In the genomic region with DNA sequence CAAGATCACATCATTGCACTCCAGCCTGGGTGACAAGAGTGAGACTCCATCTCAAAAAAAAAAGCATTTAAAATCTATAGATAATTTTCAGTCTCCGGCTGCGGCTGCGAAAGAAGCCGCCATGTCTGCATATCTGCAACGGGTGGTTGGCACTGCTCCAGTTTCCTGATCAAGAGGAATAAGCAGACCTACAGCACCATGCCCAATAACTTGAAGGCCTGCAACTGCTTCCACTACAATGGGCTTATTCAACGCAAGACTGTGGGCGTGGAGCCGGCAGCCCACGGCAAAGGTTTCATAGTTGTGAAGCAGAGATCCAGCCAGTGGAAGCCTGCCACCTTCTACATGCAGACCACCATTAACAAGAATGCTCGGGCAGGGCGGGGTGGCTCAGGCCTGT, we compare ENCODE assay signal across 21 cellular contexts. TPM values are rescaled to one million over a fixed set of nuclear protein-coding genes. Genes with fewer than 3 reads are reported as not detected.
DNase-seq lines count a peak whose midpoint lies in the region; TF ChIP-seq lines count a peak whose summit lies in the region.
"Had no signal": no experiment of that assay in that cellular context is flagged by ENCODE, and none has a peak within 500 bp of the region (broad histone marks: within the 10 kb centered on the region; RNA-seq: fewer than 3 reads in every experiment).

No MANE protein-coding gene starts in this region.

- H3K27me3 ChIP-seq in PC-9 (ENCODE audit: insufficient read depth, low read depth) (no peaks in the 10 kb centered on the region), stomach (no peaks in the 10 kb centered on the region)

- H3K4me2 ChIP-seq in PC-9, result no peak overlapping the region

- POLR2A ChIA-PET in PC-9 (lab: Charles Lee; ENCODE audit: unreplicated experiment), result interaction anchor here (0.7 kb wide), 1 partner anchor 236 kb away, joined by 4 read pairs; no protein-coding TSS in a partner anchor

- TF ChIP-seq POLR2A in stomach (IDR thresholded peaks at IDR 0.05), result no peak

- peaks cover 42% of the 10 kb centered on the region for H3K79me2 ChIP-seq in PC-9 (ENCODE audit: low read depth)

- H3K27ac Mint-ChIP-seq in activated T-cell treated with anti-CD3 and anti-CD28 coated beads, Interleukin-2, amount 50 U/mL, for 24 hours, result no peak overlapping the region
- H3K27ac Mint-ChIP-seq: CD14-positive monocyte; CD8-positive, alpha-beta memory T cell had no signal

- H3K27ac ChIP-seq in PC-9, result peak overlapping the region; percentile 74
- no peak overlapping the region for H3K27ac ChIP-seq in stomach
- H3K27ac ChIP-seq: RWPE1, SK-N-MC had no signal

- BruUV-seq in PC-9 (replicated peaks; lab: Mats Ljungman, UMichigan), result no TSS peak

- no peaks in the 10 kb centered on the region for H3K9me2 ChIP-seq in PC-9 (ENCODE audit: insufficient read depth)

- H3K36me3 Mint-ChIP-seq in activated T-cell treated with anti-CD3 and anti-CD28 coated beads, Interleukin-2, amount 50 U/mL, for 24 hours (ENCODE audit: low read depth), result no peaks in the 10 kb centered on the region
- H3K36me3 Mint-ChIP-seq: CD14-positive monocyte; CD8-positive, alpha-beta memory T cell had no signal

- TF ChIP-seq EP300 in stomach (IDR thresholded peaks at IDR 0.05), result no peak

- CTCF ChIA-PET in PC-9 (lab: Charles Lee), result no interaction called here

- no peak overlapping the region for H2AFZ ChIP-seq in PC-9

- WGBS in stomach, 5 donors, result 39 to 76% (median 62%) methylated on average over 9 to 11 of the region's 11 CpGs

- H4K20me1 ChIP-seq in PC-9 (ENCODE audit: insufficient read depth), result no peaks in the 10 kb centered on the region

- H3K27me3 Mint-ChIP-seq in activated T-cell treated with anti-CD3 and anti-CD28 coated beads, Interleukin-2, amount 50 U/mL, for 24 hours, result no peaks in the 10 kb centered on the region
- H3K27me3 Mint-ChIP-seq: CD8-positive, alpha-beta memory T cell had no signal

- H3K9me3 Mint-ChIP-seq in activated T-cell treated with anti-CD3 and anti-CD28 coated beads, Interleukin-2, amount 50 U/mL, for 24 hours, result no peaks in the 10 kb centered on the region
- H3K9me3 Mint-ChIP-seq: CD8-positive, alpha-beta memory T cell had no signal

- intact Hi-C loops in PC-9 (cut with micrococcal nuclease; ENCODE audit: unreplicated experiment) (no loop called here), stomach (cut with DNase I; ENCODE audit: low total_unique reads) (no loop called here)

- peaks cover 9% of the 10 kb centered on the region for H3K4me1 Mint-ChIP-seq in activated T-cell treated with anti-CD3 and anti-CD28 coated beads, Interleukin-2, amount 50 U/mL, for 24 hours (ENCODE audit: low read depth)

- H3K9me3 ChIP-seq in PC-9 (ENCODE audit: insufficient read depth, low read depth) (peaks cover 5% of the 10 kb centered on the region; the same call in 1 of the 2 replicates), stomach (no peaks in the 10 kb centered on the region)

- no peak overlapping the region for H3K4me3 Mint-ChIP-seq in activated T-cell treated with anti-CD3 and anti-CD28 coated beads, Interleukin-2, amount 50 U/mL, for 24 hours
- H3K4me3 Mint-ChIP-seq: CD14-positive monocyte; CD8-positive, alpha-beta memory T cell had no signal

- H3K4me3 ChIP-seq in PC-9 (no peak overlapping the region), stomach (no peak overlapping the region)
- H3K4me3 ChIP-seq: SK-N-MC had no signal

- H3K36me3 ChIP-seq in PC-9 (ENCODE audit: low read depth) (peaks cover 15% of the 10 kb centered on the region), stomach (no peaks in the 10 kb centered on the region)

- DNase-seq in COLO829 (ENCODE audit: low spot score) (peak; percentile 73), PC-9 (no peak), epidermal melanocyte (ENCODE audit: insufficient read length, low spot score) (peak; percentile 25), stomach (peak; percentile 50), amygdala (lab: John Stamatoyannopoulos, UW) (no peak), MV-4-11 (lab: John Stamatoyannopoulos, UW) (no peak)
- DNase-seq in activated T-cell treated with anti-CD3 and anti-CD28 coated beads, Interleukin-2, amount 50 U/mL, for 24 hours, result no peak
- DNase-seq: CD8-positive, alpha-beta memory T cell; DMS153; Kasumi-1; NCI-H1105 treated with DMSO at 0.1 percent for 48 hours; NCI-H146; NCI-H1930; NCI-H2107; NCI-H446; NCI-H524 treated with DMSO at 0.1 percent for 48 hours; NCI-H774; SHP77 treated with DMSO at 0.1 percent for 48 hours had no signal

- peaks cover 75% of the 10 kb centered on the region for H3F3A ChIP-seq in PC-9 (ENCODE audit: insufficient read depth, low read depth)

- H3K4me1 ChIP-seq in PC-9 (replicated peaks; ENCODE audit: insufficient read depth) (peaks cover 42% of the 10 kb centered on the region), stomach (peaks cover 0 to 25% (median 0%) of the 10 kb centered on the region in 4 donors)

- TF ChIP-seq CTCF in PC-9 (conservative IDR thresholded peaks at IDR 0.05) (no peak), stomach (IDR thresholded peaks at IDR 0.05) (no peak)

RNA-seq across cellular contexts. Expression of gene EID3, which starts 30.6 kb away (rescaled TPM):
- total RNA-seq in PC-9 (2021) (42.4 and 47.4 TPM in 2 replicates), stomach (10 to 100 TPM; 14.7 to 78.1 (median 26.7) TPM)
- 1 to 10 TPM; 1.6 to 2.6 (median 2.3) TPM for polyA plus RNA-seq in stomach

RNA-seq across cellular contexts. Expression of gene TXNRD1, which starts 57.4 kb away (rescaled TPM):
- total RNA-seq in PC-9 (2021) (1,205 and 1,250 TPM in 2 replicates), stomach (100 to 1,000 TPM in 2 of 5 donors, 10 to 100 TPM in 3; 61.8 to 208 (median 89.5) TPM)
- 10 to 100 TPM; 19.4 to 64.3 (median 54.2) TPM for polyA plus RNA-seq in stomach

Comparison
In these comparisons a context has a peak if more than half of its experiments do, and no peak if none do; other contexts are left out.
1. DNase-seq: peak in COLO829 (single experiment), epidermal melanocyte (single experiment) and stomach (single experiment); none in PC-9 (0 of 2), amygdala (0 of 56), MV-4-11 (single experiment) and activated T-cell treated with anti-CD3 and anti-CD28 coated beads, Interleukin-2, amount 50 U/mL, for 24 hours (single experiment).